8 cellular contexts compared by ENCODE assay signal in the genomic region with DNA sequence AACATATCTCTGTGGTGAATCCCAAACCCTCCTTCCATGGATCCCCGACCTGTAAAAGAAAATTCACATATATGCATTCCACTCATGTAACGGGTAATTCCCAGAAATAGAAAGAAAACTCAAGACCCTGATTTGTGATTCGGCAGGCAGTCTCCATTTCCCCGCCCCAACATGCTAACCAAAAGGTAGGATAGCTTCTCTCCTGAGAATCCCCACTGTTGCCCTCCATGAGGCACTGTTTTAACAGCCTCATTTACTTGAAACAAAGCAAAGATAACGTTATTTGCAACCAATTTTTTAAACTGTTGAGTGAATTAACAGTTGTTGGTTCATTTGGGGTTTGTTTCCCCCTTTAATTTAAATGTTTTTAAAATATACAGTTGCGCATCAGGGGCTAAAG. TPM values are rescaled to one million over a fixed set of nuclear protein-coding genes. Genes with fewer than 3 reads are reported as not detected.
DNase-seq lines count a peak whose midpoint lies in the region; TF ChIP-seq lines count a peak whose summit lies in the region.

No MANE protein-coding gene starts in this region.

- H3K36me3 ChIP-seq in esophagus squamous epithelium (no peaks in the 10 kb centered on the region), spleen (no peaks in the 10 kb centered on the region)

- peak overlapping the region in 3 of 4 donors; percentile 70 to 92 (median 85) for H3K27ac ChIP-seq in esophagus squamous epithelium
- H3K27ac ChIP-seq in spleen, result peak overlapping the region in 7 of 8 donors; percentile 48 to 91 (median 88)

- H3K9me3 ChIP-seq in esophagus squamous epithelium (no peaks in the 10 kb centered on the region), spleen (no peaks in the 10 kb centered on the region)

- H3K4me1 ChIP-seq in esophagus squamous epithelium, result peaks cover 14 to 38% (median 19%) of the 10 kb centered on the region in 3 donors
- H3K4me1 ChIP-seq in spleen, result peaks cover 14 to 48% (median 37%) of the 10 kb centered on the region in 6 donors

- intact Hi-C loops in esophagus squamous epithelium (cut with DNase I), result loop anchor here (5.0 to 10.0 kb wide), 2 partner anchors 94 to 342 kb away; no protein-coding TSS in a partner anchor
- intact Hi-C loops in spleen (cut with DNase I; ENCODE audit: low total_unique reads), result loop anchor here (5.0 kb wide), 1 partner anchor 94 kb away; no protein-coding TSS in a partner anchor

- TF ChIP-seq POLR2A in esophagus squamous epithelium (IDR thresholded peaks at IDR 0.05), result no peak
- no peak for TF ChIP-seq POLR2A in spleen (IDR thresholded peaks at IDR 0.05)

- WGBS in esophagus squamous epithelium, 2 donors, result 54 to 66% methylated on average over 6 of the region's 6 CpGs
- WGBS in spleen, 5 donors, result 80 to 93% (median 84%) methylated on average over 6 of the region's 6 CpGs

- DNase-seq in DMS 273 (lab: John Stamatoyannopoulos, UW; ENCODE audit: unreplicated experiment), result peak; percentile 8
- DNase-seq in DMS 273 treated with DMSO at 0.1 percent for 48 hours (lab: John Stamatoyannopoulos, UW), result no peak
- peak; percentile 60 for DNase-seq in SK-N-DZ (ENCODE audit: low spot score)
- DNase-seq in esophagus squamous epithelium (lab: John Stamatoyannopoulos, UW), result no peak
- DNase-seq in spleen, result no peak
- no peak for DNase-seq in activated CD4-positive, CD25-positive, alpha-beta regulatory T cell treated with anti-CD3 and anti-CD28 coated beads, Interleukin-2, amount 50 U/mL, for 72 hours
- no peak for DNase-seq in NCI-H2107 treated with DMSO at 0.1 percent for 48 hours (lab: John Stamatoyannopoulos, UW; ENCODE audit: unreplicated experiment)
- no peak for DNase-seq in activated CD8-positive, alpha-beta memory T cell treated with anti-CD3 and anti-CD28 coated beads, Interleukin-2, amount 50 U/mL, for 48 hours

- TF ChIP-seq CTCF in esophagus squamous epithelium (IDR thresholded peaks at IDR 0.05) (no peak), spleen (IDR thresholded peaks at IDR 0.05 in 8 of 11, conservative IDR thresholded peaks at IDR 0.05 in 3 of 11) (no peak)

- H3K27me3 ChIP-seq in esophagus squamous epithelium, result no peaks in the 10 kb centered on the region
- H3K27me3 ChIP-seq in spleen (replicated peaks in 1 of 7), result peaks cover 0 to 5% (median 0%) of the 10 kb centered on the region in 7 donors

- peak overlapping the region; percentile 68 to 96 (median 92) for H3K4me3 ChIP-seq in esophagus squamous epithelium
- peak overlapping the region in 6 of 8 donors; percentile 41 to 97 (median 90) for H3K4me3 ChIP-seq in spleen

RNA-seq across cellular contexts. Expression of a gene that starts 0.8 kb away (rescaled TPM):
- polyA plus RNA-seq in SK-N-DZ (2014; cell fraction: cytosol; rRNA removed), result 6.2 and 8.6 TPM in 2 replicates
- 8.0 and 8.3 TPM in 2 replicates for polyA plus RNA-seq in SK-N-DZ (2014; cell fraction: nucleus; rRNA removed)
- total RNA-seq in esophagus squamous epithelium, result 10 to 100 TPM in 1 of 4 donors, 1 to 10 TPM in 3; 2.6 to 10.5 (median 4.0) TPM
- 10 to 100 TPM in 2 of 7 donors, 1 to 10 TPM in 5; 7.2 to 17.1 (median 8.0) TPM for total RNA-seq in spleen
- polyA plus RNA-seq in spleen, result 1 to 10 TPM; 1.1 to 1.4 (median 1.2) TPM

Comparison
In these comparisons a context has a peak if more than half of its experiments do, and no peak if none do; other contexts are left out.
1. DNase-seq: peak in DMS 273 (single experiment) and SK-N-DZ (single experiment); none in DMS 273 treated with DMSO at 0.1 percent for 48 hours (single experiment), esophagus squamous epithelium (single experiment), spleen (single experiment), activated CD4-positive, CD25-positive, alpha-beta regulatory T cell treated with anti-CD3 and anti-CD28 coated beads, Interleukin-2, amount 50 U/mL, for 72 hours (single experiment), NCI-H2107 treated with DMSO at 0.1 percent for 48 hours (single experiment) and activated CD8-positive, alpha-beta memory T cell treated with anti-CD3 and anti-CD28 coated beads, Interleukin-2, amount 50 U/mL, for 48 hours (single experiment).